ENCODE assay signal across 9 cellular contexts in genomic region chr3:4533489-4534443, GRCh38. TPM values are rescaled to one million over a fixed set of nuclear protein-coding genes. Genes with fewer than 3 reads are reported as not detected.
DNase-seq lines count a peak whose midpoint lies in the region; ATAC-seq, FAIRE-seq and TF ChIP-seq lines count a peak whose summit lies in the region.
"Had no signal": no experiment of that assay in that cellular context is flagged by ENCODE, and none has a peak within 500 bp of the region (broad histone marks: within the 10 kb centered on the region; RNA-seq: fewer than 3 reads in every experiment).

No MANE protein-coding gene starts in this region.

- no peak overlapping the region for H2AFZ ChIP-seq in endothelial cell of umbilical vein (ENCODE audit: low read depth, low read length)

- dilution Hi-C loops in endothelial cell of umbilical vein (cut with MboI; ENCODE audit: extremely low pct_ligation_motif_present, low sequenced_read_pairs): no loop called here

- H3K27me3 ChIP-seq in endothelial cell of umbilical vein (ENCODE audit: control insufficient read depth in 2 of 2, insufficient read depth in 2 of 2, low read length in 2 of 2): no peaks in the 10 kb centered on the region

- peak overlapping the region; percentile 44 to 93 (median 86) for H3K27ac Mint-ChIP-seq in naive B cell

- peak overlapping the region in 7 of 8 donors; percentile 29 to 78 (median 65) for H3K4me3 Mint-ChIP-seq in naive B cell

- peak overlapping the region; percentile 25 for H3K4me2 ChIP-seq in endothelial cell of umbilical vein (ENCODE audit: insufficient read depth, low read length)

- peaks cover 76 to 87% (median 83%) of the 10 kb centered on the region in 3 donors for H3K4me1 Mint-ChIP-seq in naive B cell

- no peak for ATAC-seq in naive B cell (ENCODE audit: low read depth in 2 of 2)
- no peak for ATAC-seq in GM18502 (IDR thresholded peaks at IDR 0.05; ENCODE audit: poor library complexity, unreplicated experiment)
- ATAC-seq: left colon had no signal

- FAIRE-seq in endothelial cell of umbilical vein (lab: Jason Lieb, UNC): peak; percentile 89

- intact Hi-C loops in endothelial cell of umbilical vein (cut with micrococcal nuclease): no loop called here

- H3K9me3 Mint-ChIP-seq in naive B cell: peaks cover 3 to 23% (median 7%) of the 10 kb centered on the region in 7 donors

- peak overlapping the region in 1 of 3 experiments; percentile 5 for H3K4me3 ChIP-seq in endothelial cell of umbilical vein (replicated peaks in 1 of 3; ENCODE audit: insufficient read depth in 1 of 3, low read depth in 1 of 3, low read length in 3 of 3)

- H3K36me3 ChIP-seq in endothelial cell of umbilical vein (ENCODE audit: control insufficient read depth in 2 of 2, extremely low read depth in 1 of 2, insufficient read depth in 2 of 2, low read length in 2 of 2): no peaks in the 10 kb centered on the region

- H3K27ac ChIP-seq in C4-2B (peak overlapping the region; percentile 21; the same call in 1 of the 2 replicates), endothelial cell of umbilical vein (ENCODE audit: insufficient read depth, low read depth, low read length) (no peak overlapping the region)

- POLR2A ChIA-PET in endothelial cell of umbilical vein (lab: Charles Lee): interaction anchor here (1.7 kb wide), 1 partner anchor 40 kb away, joined by 8 read pairs; the partner anchor contains the start of gene ITPR1

- H3K36me3 Mint-ChIP-seq in naive B cell: peaks cover 31 to 32% of the 10 kb centered on the region in 2 donors

- no peak overlapping the region for H3K9ac ChIP-seq in endothelial cell of umbilical vein (replicated peaks; ENCODE audit: extremely low read depth, insufficient read depth, low read length)

- CTCF ChIA-PET in endothelial cell of umbilical vein (lab: Charles Lee): interaction anchor here (0.7 to 5.1 kb wide), 6 partner anchors 9 to 183 kb away, joined by 3 to 23 read pairs (median 4); partner anchors contain the start of gene ITPR1

- H3K27me3 Mint-ChIP-seq in naive B cell: no peaks in the 10 kb centered on the region

- DNase-seq in NOMO-1 (lab: John Stamatoyannopoulos, UW; ENCODE audit: unreplicated experiment in 2 of 2) (peak; percentile 33 to 65), endothelial cell of umbilical vein (ENCODE audit: low read depth, low spot score) (peak; percentile 82), naive B cell (no peak), NCI-H187 treated with DMSO at 0.1 percent for 48 hours (lab: John Stamatoyannopoulos, UW) (no peak), SW 1271 (lab: John Stamatoyannopoulos, UW) (no peak), COR-L47 (lab: John Stamatoyannopoulos, UW) (no peak)
- DNase-seq: left colon had no signal

- peaks cover 14% of the 10 kb centered on the region for H3K4me1 ChIP-seq in endothelial cell of umbilical vein (ENCODE audit: control insufficient read depth, extremely low read depth, insufficient read depth, low read length)

- TF ChIP-seq CTCF in C4-2B (conservative IDR thresholded peaks at IDR 0.05): peak; percentile 10; the same call in 1 of the 2 replicates
- TF ChIP-seq CTCF in endothelial cell of umbilical vein (IDR thresholded peaks at IDR 0.05; ENCODE audit: extremely low read depth in 1 of 2, insufficient read depth in 1 of 2, low read depth in 1 of 2, low read length in 2 of 2): no peak

- BruUV-seq in endothelial cell of umbilical vein (replicated peaks; lab: Mats Ljungman, UMichigan): no TSS peak

- H3K9me1 ChIP-seq in endothelial cell of umbilical vein (replicated peaks; ENCODE audit: control insufficient read depth, extremely low read depth, insufficient read depth, low read length): no peaks in the 10 kb centered on the region

- no peaks in the 10 kb centered on the region for H3K9me3 ChIP-seq in endothelial cell of umbilical vein (replicated peaks; ENCODE audit: control insufficient read depth, insufficient read depth, low read length)

- peak; percentile 30 for TF ChIP-seq POLR2A in endothelial cell of umbilical vein (IDR thresholded peaks at IDR 0.05; ENCODE audit: low read depth, low read length)

- no peaks in the 10 kb centered on the region for H3K79me2 ChIP-seq in endothelial cell of umbilical vein (ENCODE audit: control insufficient read depth, insufficient read depth, low read length)

- H4K20me1 ChIP-seq in endothelial cell of umbilical vein (replicated peaks; ENCODE audit: control insufficient read depth, extremely low read depth, insufficient read depth, low read length): no peaks in the 10 kb centered on the region

TF ChIP-seq in endothelial cell of umbilical vein, 7 proteins besides CTCF, POLR2A, EP300 and RAD21:
- TF ChIP-seq GATA2 (IDR thresholded peaks at IDR 0.05; ENCODE audit: insufficient read depth, insufficient read length, low read depth, low read length) (peak; percentile 43), POLR2AphosphoS5 (IDR thresholded peaks at IDR 0.05; ENCODE audit: insufficient read depth, low read depth, low read length) (peak; percentile 29), FOS (IDR thresholded peaks at IDR 0.05; ENCODE audit: borderline replicate concordance, insufficient read depth, low read length) (no peak), MYC (IDR thresholded peaks at IDR 0.05; ENCODE audit: low read depth, low read length) (no peak)

RNA-seq across cellular contexts. Expression of gene ITPR1, which starts 40.6 kb away (rescaled TPM):
- 16.1 and 18.0 TPM in 2 replicates for total RNA-seq in endothelial cell of umbilical vein
- polyA plus RNA-seq in endothelial cell of umbilical vein: 3.2 and 5.1 TPM in 2 replicates
- polyA plus RNA-seq in endothelial cell of umbilical vein (2011; cell fraction: cytosol; rRNA removed): 5.5 and 5.9 TPM in 2 replicates
- 16.2 and 19.6 TPM in 2 replicates for polyA plus RNA-seq in endothelial cell of umbilical vein (2011; cell fraction: nucleus; rRNA removed)
- 7.3 and 8.4 TPM in 2 replicates for polyA plus RNA-seq in endothelial cell of umbilical vein (2012)
- polyA minus RNA-seq in endothelial cell of umbilical vein: 31.9 and 37.1 TPM in 2 replicates
- polyA minus RNA-seq in endothelial cell of umbilical vein (2011; cell fraction: cytosol; rRNA and poly(A)+ RNA removed): 188 TPM
- polyA minus RNA-seq in endothelial cell of umbilical vein (2011; cell fraction: nucleus; rRNA and poly(A)+ RNA removed): 68.1 and 70.9 TPM in 2 replicates
- polyA plus RNA-seq in naive B cell (ENCODE audit: low read depth in 6 of 6): 100 to 1,000 TPM in 1 of 6 donors, 10 to 100 TPM in 5; 54.8 to 110 (median 87.3) TPM

Comparison
In these comparisons a context has a peak if more than half of its experiments do, and no peak if none do; other contexts are left out.
1. DNase-seq: peak in NOMO-1 (2 of 2) and endothelial cell of umbilical vein (single experiment); none in naive B cell (single experiment), NCI-H187 treated with DMSO at 0.1 percent for 48 hours (single experiment), SW 1271 (0 of 2) and COR-L47 (single experiment).